ENCODE assay signal across 9 cellular contexts in genomic region chr7:113774182-113774807, GRCh38.
DNase-seq lines count a peak whose midpoint lies in the region; ATAC-seq, FAIRE-seq and TF ChIP-seq lines count a peak whose summit lies in the region.
"Had no signal": no experiment of that assay in that cellular context is flagged by ENCODE, and none has a peak within 500 bp of the region (broad histone marks: within the 10 kb centered on the region; RNA-seq: fewer than 3 reads in every experiment).

No MANE protein-coding gene starts in this region.

- no peaks in the 10 kb centered on the region for H3K36me3 ChIP-seq in lung (ENCODE audit: control insufficient read depth in 2 of 2, insufficient read depth in 2 of 2, low read length in 2 of 2)

- H3K9me3 ChIP-seq in lung (ENCODE audit: control insufficient read depth in 2 of 2, insufficient read depth in 1 of 2, low read length in 1 of 2): no peaks in the 10 kb centered on the region

- H3K27me3 ChIP-seq in lung (ENCODE audit: control insufficient read depth, insufficient read depth): no peaks in the 10 kb centered on the region

- H3K4me3 Mint-ChIP-seq in activated T-cell treated with anti-CD3 and anti-CD28 coated beads, Interleukin-2, amount 50 U/mL, for 4 hours: no peak overlapping the region

- H3K36me3 Mint-ChIP-seq in activated T-cell treated with anti-CD3 and anti-CD28 coated beads, Interleukin-2, amount 50 U/mL, for 4 hours (ENCODE audit: insufficient read depth): no peaks in the 10 kb centered on the region

- 24 to 25% methylated on average over 3 of the region's 3 CpGs for WGBS in lung, 2 donors

- H3K4me1 Mint-ChIP-seq in activated T-cell treated with anti-CD3 and anti-CD28 coated beads, Interleukin-2, amount 50 U/mL, for 4 hours (ENCODE audit: low read depth): no peaks in the 10 kb centered on the region

- DNase-seq in D721Med (ENCODE audit: insufficient read length, low spot score) (no peak), NCI-H748 treated with DMSO at 0.1 percent for 48 hours (lab: John Stamatoyannopoulos, UW) (peak; percentile 66), cerebellar cortex (ENCODE audit: low spot score) (peak; percentile 37), lung (ENCODE audit: low spot score) (no peak)
- DNase-seq in activated naive CD4-positive, alpha-beta T cell (lab: John Stamatoyannopoulos, UW): no peak
- no peak for DNase-seq in activated T-cell treated with anti-CD3 and anti-CD28 coated beads, Interleukin-2, amount 50 U/mL, for 4 hours
- DNase-seq: right cardiac atrium had no signal

- no peak for FAIRE-seq in D721Med (lab: Jason Lieb, UNC)

- H3K9me3 Mint-ChIP-seq in activated T-cell treated with anti-CD3 and anti-CD28 coated beads, Interleukin-2, amount 50 U/mL, for 4 hours: no peaks in the 10 kb centered on the region

- H3K27me3 Mint-ChIP-seq in activated T-cell treated with anti-CD3 and anti-CD28 coated beads, Interleukin-2, amount 50 U/mL, for 4 hours (ENCODE audit: low read depth): no peaks in the 10 kb centered on the region

- H3K27ac ChIP-seq in lung (ENCODE audit: low read depth in 1 of 2, low read length in 1 of 2): no peak overlapping the region

- H3K4me1 ChIP-seq in lung (ENCODE audit: control insufficient read depth in 2 of 2, insufficient read depth in 2 of 2, low read length in 2 of 2): no peaks in the 10 kb centered on the region

- no peak overlapping the region for H3K4me3 ChIP-seq in lung

- ATAC-seq in GM19463 (IDR thresholded peaks at IDR 0.05; ENCODE audit: unreplicated experiment): peak; percentile 81
- peak; percentile 89 for ATAC-seq in HG03432 (IDR thresholded peaks at IDR 0.05; ENCODE audit: unreplicated experiment)
- peak; percentile 47 for ATAC-seq in lung (ENCODE audit: insufficient read depth, low FRiP score)
- no peak for ATAC-seq in activated T-cell treated with anti-CD3 and anti-CD28 coated beads, Interleukin-2, amount 50 U/mL, for 4 hours

- TF ChIP-seq CTCF in D721Med (IDR thresholded peaks at IDR 0.05; ENCODE audit: insufficient read depth, missing control alignments) (peak; percentile 82), lung (IDR thresholded peaks at IDR 0.05; ENCODE audit: control extremely low read depth, extremely low read depth) (peak; percentile 12)

Comparison
In these comparisons a context has a peak if more than half of its experiments do, and no peak if none do; other contexts are left out.
1. DNase-seq: peak in NCI-H748 treated with DMSO at 0.1 percent for 48 hours (single experiment) and cerebellar cortex (single experiment); none in D721Med (single experiment), lung (single experiment), activated naive CD4-positive, alpha-beta T cell (0 of 4) and activated T-cell treated with anti-CD3 and anti-CD28 coated beads, Interleukin-2, amount 50 U/mL, for 4 hours (single experiment).
2. ATAC-seq: peak in GM19463 (single experiment), HG03432 (single experiment) and lung (single experiment); none in activated T-cell treated with anti-CD3 and anti-CD28 coated beads, Interleukin-2, amount 50 U/mL, for 4 hours (0 of 2).